Comparison of ENCODE assay signal across 15 cellular contexts in genomic region chr16:27460213-27460612, GRCh38. TPM values are rescaled to one million over a fixed set of nuclear protein-coding genes. Genes with fewer than 3 reads are reported as not detected.
A peak's percentile ranks its signal among the peaks of the same experiment; 100 is the strongest.
DNase-seq lines count a peak whose midpoint lies in the region; ATAC-seq, FAIRE-seq and TF ChIP-seq lines count a peak whose summit lies in the region.
"Had no signal": no experiment of that assay in that cellular context is flagged by ENCODE, and none has a peak within 500 bp of the region (broad histone marks: within the 10 kb centered on the region; RNA-seq: fewer than 3 reads in every experiment).

No MANE protein-coding gene starts in this region.

- RAD21 ChIA-PET in GM12878 (lab: Charles Lee; ENCODE audit: unreplicated experiment), result interaction anchor here (1.0 to 1.5 kb wide), 2 partner anchors 59 to 281 kb away, joined by 3 to 5 read pairs; partner anchors contain the start of gene IL21R

- WGBS in right cardiac atrium, result 47% methylated on average over 4 of the region's 4 CpGs
- WGBS in GM12878 (ENCODE audit: insufficient coverage, insufficient replicate concordance, low lambda C conversion rate, missing lambda C conversion rate), result 100% methylated on average over 4 of the region's 4 CpGs

- CTCF ChIA-PET in GM12878 (lab: Yijun Ruan, JAX), result interaction anchor here (0.8 to 3.7 kb wide), 4 partner anchors 92 to 306 kb away, joined by 3 to 12 read pairs (median 6); no protein-coding TSS in a partner anchor

- POLR2A ChIA-PET in GM12878 (lab: Charles Lee), result no interaction called here

- H3K9ac ChIP-seq in GM12878 (ENCODE audit: control insufficient read depth, insufficient read depth, low read length), result no peak overlapping the region

- BruUV-seq in GM12878 (replicated peaks; lab: Mats Ljungman, UMichigan), result no TSS peak

- H2AFZ ChIP-seq in GM12878 (ENCODE audit: control insufficient read depth, low read depth, low read length) (no peak overlapping the region), osteoblast (ENCODE audit: low read length) (no peak overlapping the region)
- H2AFZ ChIP-seq: PC-9 had no signal

- no peak for DNase-seq in right cardiac atrium
- DNase-seq in cardiac septum (ENCODE audit: low spot score), result no peak
- no peak for DNase-seq in GM12878 (ENCODE audit: low read depth, low spot score)
- DNase-seq in osteoblast (ENCODE audit: insufficient read length, low spot score, missing footprints), result peak; percentile 48
- no peak for DNase-seq in medulla oblongata (ENCODE audit: extremely low spot score)
- no peak for DNase-seq in T-helper 9 cell
- DNase-seq in NCI-H446 treated with DMSO at 0.1 percent for 48 hours (lab: John Stamatoyannopoulos, UW), result no peak
- DNase-seq: GF-D8, GOT3, KBM-7, NCI-H146, NCI-H2081 treated with DMSO at 0.1 percent for 48 hours, NCI-H524 treated with DMSO at 0.1 percent for 48 hours had no signal

- H3K9me3 ChIP-seq in right cardiac atrium (ENCODE audit: control insufficient read depth, low read length) (no peaks in the 10 kb centered on the region), GM12878 (replicated peaks; ENCODE audit: control insufficient read depth, insufficient read depth, low read length) (no peaks in the 10 kb centered on the region), osteoblast (ENCODE audit: low read depth, low read length) (no peaks in the 10 kb centered on the region)

- 0 out of 2 replicates have a peak, but pooled peaks have one; percentile 18 for TF ChIP-seq POLR2A in GM12878 (IDR thresholded peaks at IDR 0.05; ENCODE audit: low read depth, low read length)

- peaks cover 2% of the 10 kb centered on the region for H3K4me1 ChIP-seq in right cardiac atrium (ENCODE audit: control insufficient read depth, insufficient read depth, low read length)
- peaks cover 12% of the 10 kb centered on the region for H3K4me1 ChIP-seq in GM12878 (ENCODE audit: control insufficient read depth, insufficient read depth, low read length)
- no peaks in the 10 kb centered on the region for H3K4me1 ChIP-seq in osteoblast (ENCODE audit: insufficient read depth, low read length)

- no peak overlapping the region for H3K4me2 ChIP-seq in GM12878 (ENCODE audit: control insufficient read depth, insufficient read depth)
- no peak overlapping the region for H3K4me2 ChIP-seq in osteoblast (ENCODE audit: insufficient read depth, low read length)
- H3K4me2 ChIP-seq: PC-9 had no signal

- H3K27ac ChIP-seq in right cardiac atrium (ENCODE audit: low read length) (peak overlapping the region; percentile 11), GM12878 (ENCODE audit: control insufficient read depth, insufficient read depth) (no peak overlapping the region), osteoblast (ENCODE audit: low read depth, low read length) (no peak overlapping the region)
- H3K27ac ChIP-seq: PC-9 had no signal

- no peak for TF ChIP-seq EP300 in GM12878 (IDR thresholded peaks at IDR 0.05; ENCODE audit: borderline replicate concordance in 1 of 2, control insufficient read depth in 1 of 2, low read depth in 2 of 2, low read length in 2 of 2)

- in situ Hi-C loops in GM12878 (cut with MboI), result no loop called here

- H3K27me3 ChIP-seq in right cardiac atrium (ENCODE audit: control insufficient read depth, insufficient read depth), result no peaks in the 10 kb centered on the region
- no peaks in the 10 kb centered on the region for H3K27me3 ChIP-seq in GM12878 (replicated peaks in 1 of 2; ENCODE audit: control insufficient read depth in 2 of 2, insufficient read depth in 2 of 2, low read length in 1 of 2)
- no peaks in the 10 kb centered on the region for H3K27me3 ChIP-seq in osteoblast (ENCODE audit: insufficient read depth, low read length)

- ATAC-seq in right cardiac atrium (peak in 1 of 2 donors; percentile 7), GM12878 (no peak)

- H3K4me3 ChIP-seq in right cardiac atrium (ENCODE audit: low read length) (no peak overlapping the region), GM12878 (no peak overlapping the region), osteoblast (ENCODE audit: insufficient read depth, low read length) (no peak overlapping the region)
- H3K4me3 ChIP-seq: PC-9 had no signal

- no peak for FAIRE-seq in GM12878 (lab: Jason Lieb, UNC)
- FAIRE-seq: D721Med had no signal

- H3K36me3 ChIP-seq in GM12878 (ENCODE audit: control insufficient read depth in 2 of 2, insufficient read depth in 2 of 2, low read length in 1 of 2) (peaks cover 3 to 11% of the 10 kb centered on the region in 2 experiments; a peak in 3 of 4 replicates), osteoblast (ENCODE audit: insufficient read depth, low read length) (peaks cover 40% of the 10 kb centered on the region)

- TF ChIP-seq RAD21 in GM12878 (IDR thresholded peaks at IDR 0.05; ENCODE audit: insufficient read depth, low read depth, low read length), result no peak

- TF ChIP-seq CTCF in GM12878 (IDR thresholded peaks at IDR 0.05 in 2 of 3, conservative IDR thresholded peaks at IDR 0.05 in 1 of 3; ENCODE audit: control insufficient read depth in 2 of 3, extremely low read depth in 1 of 3, insufficient read depth in 1 of 3, low read depth in 3 of 3, low read length in 3 of 3), result no peak
- no peak for TF ChIP-seq CTCF in osteoblast (IDR thresholded peaks at IDR 0.05; ENCODE audit: extremely low read depth, low read depth, low read length)

- SMC1A ChIA-PET in GM12878 (lab: Charles Lee; ENCODE audit: uncharacterized antibody, unreplicated experiment), result interaction anchor here (0.9 to 2.2 kb wide), 6 partner anchors 10 to 308 kb away, joined by 3 to 8 read pairs (median 4); no protein-coding TSS in a partner anchor

- intact Hi-C loops in right cardiac atrium (cut with DNase I) (no loop called here), cardiac septum (cut with DNase I) (no loop called here), GM12878 (cut with micrococcal nuclease; ENCODE audit: unreplicated experiment) (no loop called here)

- H3K79me2 ChIP-seq in GM12878 (ENCODE audit: control insufficient read depth, insufficient read depth, low read length) (no peaks in the 10 kb centered on the region), osteoblast (ENCODE audit: insufficient read depth, low read length) (no peaks in the 10 kb centered on the region)

- H4K20me1 ChIP-seq in GM12878 (ENCODE audit: control insufficient read depth, insufficient read depth), result no peaks in the 10 kb centered on the region
- no peaks in the 10 kb centered on the region for H4K20me1 ChIP-seq in osteoblast (ENCODE audit: insufficient read depth, low read length)

TF ChIP-seq in GM12878, 131 proteins besides CTCF, POLR2A, EP300 and RAD21:
- TF ChIP-seq PBX3 (IDR thresholded peaks at IDR 0.05; ENCODE audit: insufficient replicate concordance, low read depth, low read length) (no peak), MEF2A (IDR thresholded peaks at IDR 0.05; ENCODE audit: insufficient read depth, low read depth, low read length) (no peak), FOXK2 (IDR thresholded peaks at IDR 0.05) (no peak), ZNF384 (IDR thresholded peaks at IDR 0.05; ENCODE audit: borderline replicate concordance, low read depth, low read length) (no peak), SP1 (IDR thresholded peaks at IDR 0.05; ENCODE audit: low read depth, low read length) (no peak), MAX (IDR thresholded peaks at IDR 0.05; ENCODE audit: low read depth, low read length) (no peak), ATF3 (IDR thresholded peaks at IDR 0.05; ENCODE audit: borderline replicate concordance, extremely low read depth, low read depth, low read length) (no peak), BMI1 (IDR thresholded peaks at IDR 0.05; ENCODE audit: borderline replicate concordance) (no peak)

RNA-seq across cellular contexts. Expression of gene IL21R, which starts 58.2 kb away (rescaled TPM):
- total RNA-seq in right cardiac atrium (1 to 10 TPM in 2 of 4 donors, under 1 TPM in 2; 0.65 to 1.4 (median 0.98) TPM), cardiac septum (1.4 TPM), GM12878 (2014; rRNA removed) (106 and 109 TPM in 2 replicates), GM12878 (2014; rRNA removed; fragmentation: Illumina TruSeq; extraction: Trizol) (62.9 and 66.9 TPM in 2 replicates), GM12878 (2021) (138 and 141 TPM in 2 replicates), osteoblast (10.1 and 13.8 TPM in 2 replicates)
- polyA plus RNA-seq in right cardiac atrium (0.34 TPM), GM12878 (2011; rRNA removed) (23.2 and 57.2 TPM in 2 replicates), GM12878 (2014; fragmentation: Illumina TruSeq; extraction: Trizol) (32.4 and 59.2 TPM in 2 replicates), GM12878 (2014; fragmentation: Nextera tagmentation; extraction: Ambion mirVana) (1 to 10 TPM; 5.3 to 9.7 TPM), GM12878 (2014; rRNA removed) (98.0 and 108 TPM in 2 replicates), GM12878 (2016; fragmentation: Nextera tagmentation; extraction: Ambion mirVana) (100 to 1,000 TPM; 115 to 129 TPM)
- 193 and 215 TPM in 2 replicates for total RNA-seq in GM12878 (2013; cell fraction: nucleolus; rRNA removed)
- 25.9 TPM for polyA plus RNA-seq in GM12878 (2011; ENCODE audit: low read depth)
- polyA plus RNA-seq in GM12878 (2011; cell fraction: cytosol; rRNA removed), result 84.6 and 89.7 TPM in 2 replicates
- 71.9 and 79.4 TPM in 2 replicates for polyA plus RNA-seq in GM12878 (2011; cell fraction: nucleus; rRNA removed)
- 50.3 and 72.8 TPM in 2 replicates for polyA plus RNA-seq in GM12878 (2012)
- polyA minus RNA-seq in GM12878 (2011; rRNA and poly(A)+ RNA removed), result 175 and 195 TPM in 2 replicates
- polyA minus RNA-seq in GM12878 (2011; cell fraction: cytosol; rRNA and poly(A)+ RNA removed), result 54.0 and 60.1 TPM in 2 replicates
- 65.5 and 104 TPM in 2 replicates for polyA minus RNA-seq in GM12878 (2011; cell fraction: nucleus; rRNA and poly(A)+ RNA removed)
